15 cellular contexts compared by ENCODE assay signal in the genomic region with DNA sequence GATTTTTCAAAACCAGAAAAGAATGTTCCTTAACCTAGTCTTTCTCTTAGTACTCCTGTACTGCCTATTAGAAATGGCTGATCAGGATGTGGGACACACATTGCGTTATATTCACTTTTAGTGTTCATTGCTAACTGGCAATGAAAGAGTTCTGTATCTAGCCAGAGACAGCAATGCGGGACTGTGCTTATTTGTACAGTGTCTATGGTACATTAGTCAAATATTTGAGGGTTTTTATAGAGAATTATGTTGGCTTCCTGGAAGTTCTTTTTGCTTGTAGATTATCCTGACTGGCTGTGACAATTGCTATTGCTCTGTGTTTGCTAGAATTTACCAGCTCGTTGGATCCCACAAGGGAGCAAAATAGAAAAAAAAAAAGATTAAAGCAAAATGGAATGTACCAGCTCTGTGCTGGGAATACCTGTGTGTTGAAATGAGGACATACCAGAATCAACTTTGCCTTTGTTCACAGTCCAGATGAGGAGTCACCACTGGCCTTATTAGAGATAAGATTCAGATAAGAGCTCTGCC. TPM values are rescaled to one million over a fixed set of nuclear protein-coding genes. Genes with fewer than 3 reads are reported as not detected.
DNase-seq lines count a peak whose midpoint lies in the region; ATAC-seq, FAIRE-seq and TF ChIP-seq lines count a peak whose summit lies in the region.
"Had no signal": no experiment of that assay in that cellular context is flagged by ENCODE, and none has a peak within 500 bp of the region (broad histone marks: within the 10 kb centered on the region; RNA-seq: fewer than 3 reads in every experiment).

No MANE protein-coding gene starts in this region.

- no peak overlapping the region for H3K4me3 Mint-ChIP-seq in GM23338
- no peak overlapping the region for H3K4me3 Mint-ChIP-seq in activated CD4-positive, alpha-beta T cell treated with anti-CD3 and anti-CD28 coated beads for 36 hours
- H3K4me3 Mint-ChIP-seq: activated CD8-positive, alpha-beta T cell treated with anti-CD3 and anti-CD28 coated beads, Interleukin-2, amount 10 ng/mL, durations not matched to agents 7 days and 5 days; activated naive CD4-positive, alpha-beta T cell treated with anti-CD3 and anti-CD28 coated beads, Interleukin-2, amount 50 U/mL, for 24 hours; CD4-positive, alpha-beta memory T cell; T-helper 1 cell treated with Interleukin-12 subunit alpha and Interleukin-12 subunit beta and Interleukin-4 antibody, amounts not matched to agents 30 μg/mL and 1 μg/mL, for 36 hours had no signal

- peaks cover 1% of the 10 kb centered on the region for H3K27me3 Mint-ChIP-seq in GM23338 (ENCODE audit: insufficient read depth, low read depth, poor library complexity)
- H3K27me3 Mint-ChIP-seq in activated CD4-positive, alpha-beta T cell treated with anti-CD3 and anti-CD28 coated beads for 36 hours = no peaks in the 10 kb centered on the region
- H3K27me3 Mint-ChIP-seq: activated naive CD4-positive, alpha-beta T cell treated with anti-CD3 and anti-CD28 coated beads, Interleukin-2, amount 50 U/mL, for 24 hours; CD4-positive, alpha-beta memory T cell had no signal

- H3K4me2 ChIP-seq in GM23338 (no peak overlapping the region), smooth muscle cell (peak overlapping the region; percentile 22)

- H3K36me3 Mint-ChIP-seq in GM23338 (ENCODE audit: low read depth) = peaks cover 4% of the 10 kb centered on the region; the same call in 2 of the 3 replicates
- H3K36me3 Mint-ChIP-seq in activated CD4-positive, alpha-beta T cell treated with anti-CD3 and anti-CD28 coated beads for 36 hours (ENCODE audit: low read depth) = no peaks in the 10 kb centered on the region
- H3K36me3 Mint-ChIP-seq: activated naive CD4-positive, alpha-beta T cell treated with anti-CD3 and anti-CD28 coated beads, Interleukin-2, amount 50 U/mL, for 24 hours had no signal

- 14% methylated on average over 3 of the region's 3 CpGs for WGBS in smooth muscle cell (ENCODE audit: low lambda C conversion rate)

- H3K4me3 ChIP-seq in GM23338 (no peak overlapping the region), smooth muscle cell (no peak overlapping the region)
- H3K4me3 ChIP-seq: sigmoid colon had no signal

- POLR2A ChIA-PET in activated CD4-positive, alpha-beta T cell treated with anti-CD3 and anti-CD28 coated beads for 36 hours (lab: Charles Lee) = interaction anchor here (0.6 to 0.7 kb wide), 2 partner anchors 27 to 168 kb away, joined by 3 to 7 read pairs; no protein-coding TSS in a partner anchor

- FAIRE-seq in islet of Langerhans (lab: Jason Lieb, UNC) = peak; percentile 45
- FAIRE-seq: H54 had no signal

- H3K9me2 ChIP-seq in GM23338 (ENCODE audit: insufficient read depth) = peaks cover 8% of the 10 kb centered on the region; the same call in 1 of the 2 replicates

- intact Hi-C loops in activated CD4-positive, alpha-beta T cell treated with anti-CD3 and anti-CD28 coated beads for 36 hours (cut with DNase I, micrococcal nuclease) = no loop called here

- ATAC-seq in GM23338 = no peak
- ATAC-seq in activated CD4-positive, alpha-beta T cell treated with anti-CD3 and anti-CD28 coated beads for 36 hours = no peak
- ATAC-seq: activated CD8-positive, alpha-beta T cell treated with anti-CD3 and anti-CD28 coated beads, Interleukin-2, amount 10 ng/mL, durations not matched to agents 7 days and 5 days had no signal

- H3K36me3 ChIP-seq in GM23338 (ENCODE audit: insufficient read depth) (no peaks in the 10 kb centered on the region), smooth muscle cell (ENCODE audit: low read depth) (no peaks in the 10 kb centered on the region)
- H3K36me3 ChIP-seq: sigmoid colon had no signal

- H3K27ac ChIP-seq in GM23338 (ENCODE audit: low read depth) (no peak overlapping the region), smooth muscle cell (ENCODE audit: low read depth) (peak overlapping the region; percentile 70)

- H3K9me3 Mint-ChIP-seq in GM23338 = peaks cover 5% of the 10 kb centered on the region; the same call in 2 of the 3 replicates
- H3K9me3 Mint-ChIP-seq in activated CD4-positive, alpha-beta T cell treated with anti-CD3 and anti-CD28 coated beads for 36 hours (ENCODE audit: low read depth) = peaks cover 4% of the 10 kb centered on the region
- H3K9me3 Mint-ChIP-seq: activated naive CD4-positive, alpha-beta T cell treated with anti-CD3 and anti-CD28 coated beads, Interleukin-2, amount 50 U/mL, for 24 hours had no signal

- H3K4me1 Mint-ChIP-seq in GM23338 = no peaks in the 10 kb centered on the region
- peaks cover 2% of the 10 kb centered on the region for H3K4me1 Mint-ChIP-seq in activated CD4-positive, alpha-beta T cell treated with anti-CD3 and anti-CD28 coated beads for 36 hours
- H3K4me1 Mint-ChIP-seq: activated naive CD4-positive, alpha-beta T cell treated with anti-CD3 and anti-CD28 coated beads, Interleukin-2, amount 50 U/mL, for 24 hours had no signal

- H3K4me1 ChIP-seq in GM23338 (ENCODE audit: insufficient read depth) (no peaks in the 10 kb centered on the region), smooth muscle cell (ENCODE audit: low read depth) (no peaks in the 10 kb centered on the region)
- H3K4me1 ChIP-seq: sigmoid colon had no signal

- H4K20me1 ChIP-seq in GM23338 (replicated peaks; ENCODE audit: insufficient read depth) (no peaks in the 10 kb centered on the region), smooth muscle cell (ENCODE audit: low read depth) (no peaks in the 10 kb centered on the region)

- H3K79me2 ChIP-seq in GM23338 (replicated peaks; ENCODE audit: insufficient read depth) (no peaks in the 10 kb centered on the region), smooth muscle cell (ENCODE audit: low read depth) (no peaks in the 10 kb centered on the region)

- H3F3A ChIP-seq in GM23338 (replicated peaks; ENCODE audit: low read depth) (no peaks in the 10 kb centered on the region), smooth muscle cell (ENCODE audit: low read depth) (peaks cover 22% of the 10 kb centered on the region)

- H3K27ac Mint-ChIP-seq in GM23338 = no peak overlapping the region
- H3K27ac Mint-ChIP-seq in activated CD4-positive, alpha-beta T cell treated with anti-CD3 and anti-CD28 coated beads for 36 hours = no peak overlapping the region
- H3K27ac Mint-ChIP-seq: activated CD8-positive, alpha-beta T cell treated with anti-CD3 and anti-CD28 coated beads, Interleukin-2, amount 10 ng/mL, durations not matched to agents 7 days and 5 days; activated naive CD4-positive, alpha-beta T cell treated with anti-CD3 and anti-CD28 coated beads, Interleukin-2, amount 50 U/mL, for 24 hours; CD4-positive, alpha-beta memory T cell; T-helper 1 cell treated with Interleukin-12 subunit alpha and Interleukin-12 subunit beta and Interleukin-4 antibody, amounts not matched to agents 30 μg/mL and 1 μg/mL, for 36 hours had no signal

- TF ChIP-seq CTCF in GM23338 (conservative IDR thresholded peaks at IDR 0.05; ENCODE audit: low read depth in 2 of 2) = no peak
- no peak for TF ChIP-seq CTCF in smooth muscle cell (IDR thresholded peaks at IDR 0.05; ENCODE audit: borderline replicate concordance, insufficient read depth, poor library complexity, severe bottlenecking)

- CTCF ChIA-PET in activated CD4-positive, alpha-beta T cell treated with anti-CD3 and anti-CD28 coated beads for 36 hours (lab: Charles Lee) = interaction anchor here (0.6 to 0.7 kb wide), 2 partner anchors 206 to 307 kb away, joined by 3 to 5 read pairs; no protein-coding TSS in a partner anchor

- DNase-seq in GM23338 (ENCODE audit: low spot score) (no peak), astrocyte of the hippocampus (ENCODE audit: low read depth, low spot score) (peak; percentile 74), smooth muscle cell (lab: John Stamatoyannopoulos, UW; ENCODE audit: unreplicated experiment) (no peak), NCI-H1092 treated with DMSO at 0.1 percent for 48 hours (lab: John Stamatoyannopoulos, UW) (no peak), mucosa of gallbladder (ENCODE audit: low spot score) (no peak)
- no peak for DNase-seq in activated CD4-positive, alpha-beta T cell treated with anti-CD3 and anti-CD28 coated beads, Interleukin-2, amount 50 U/mL, for 48 hours
- DNase-seq in activated CD4-positive, alpha-beta T cell treated with anti-CD3 and anti-CD28 coated beads for 36 hours = no peak
- DNase-seq: activated CD8-positive, alpha-beta T cell treated with anti-CD3 and anti-CD28 coated beads, Interleukin-2, amount 10 ng/mL, durations not matched to agents 7 days and 5 days; CD4-positive, alpha-beta memory T cell; NCI-H1930; sigmoid colon had no signal

- no peaks in the 10 kb centered on the region for H3K9me3 ChIP-seq in smooth muscle cell (replicated peaks; ENCODE audit: low read depth)
- H3K9me3 ChIP-seq: sigmoid colon had no signal

- H3K9ac ChIP-seq in smooth muscle cell (ENCODE audit: low read depth) = no peak overlapping the region

- H3K27me3 ChIP-seq in GM23338 (ENCODE audit: insufficient read depth) (no peaks in the 10 kb centered on the region), smooth muscle cell (ENCODE audit: low read depth) (no peaks in the 10 kb centered on the region)
- H3K27me3 ChIP-seq: sigmoid colon had no signal

- H2AFZ ChIP-seq in GM23338 (peak overlapping the region; percentile 18; the same call in 1 of the 2 replicates), smooth muscle cell (ENCODE audit: low read depth) (peak overlapping the region; percentile 2)

TF ChIP-seq in GM23338, 12 proteins besides CTCF, POLR2A, EP300 and RAD21 (continues in another document):
- no peak for TF ChIP-seq NANOG (IDR thresholded peaks at IDR 0.05; ENCODE audit: borderline replicate concordance)
- no peak for TF ChIP-seq JUNB (IDR thresholded peaks at IDR 0.05; ENCODE audit: unreplicated experiment)
- TF ChIP-seq CREB1 (CRISPR knock-in tag; IDR thresholded peaks at IDR 0.05; ENCODE audit: low read depth) = no peak
- no peak for TF ChIP-seq EZH2 (IDR thresholded peaks at IDR 0.05; ENCODE audit: low read depth, unreplicated experiment)
- TF ChIP-seq STAT1 (IDR thresholded peaks at IDR 0.05; ENCODE audit: unreplicated experiment) = no peak
- no peak for TF ChIP-seq ZNF114 (CRISPR knock-in tag; IDR thresholded peaks at IDR 0.05)

RNA-seq across cellular contexts. Expression of a gene that starts 22.4 kb away (rescaled TPM):
- 22.8 and 29.4 TPM in 2 replicates for total RNA-seq in GM23338 (2014; rRNA removed; shearing (Covaris generic))
- 21.3 and 23.2 TPM in 2 replicates for polyA plus RNA-seq in GM23338 (2016; fragmentation: Nextera tagmentation; extraction: Ambion mirVana)
- total RNA-seq in smooth muscle cell = 83.7 and 88.3 TPM in 2 replicates
- 51.1 and 61.1 TPM in 2 replicates for polyA plus RNA-seq in smooth muscle cell
- 77.9 TPM for total RNA-seq in mucosa of gallbladder
- total RNA-seq in activated CD4-positive, alpha-beta T cell treated with anti-CD3 and anti-CD28 coated beads for 36 hours = 10 to 100 TPM; 19.3 to 20.8 TPM
